Comparison of ENCODE assay signal across 18 cellular contexts in the genomic region with DNA sequence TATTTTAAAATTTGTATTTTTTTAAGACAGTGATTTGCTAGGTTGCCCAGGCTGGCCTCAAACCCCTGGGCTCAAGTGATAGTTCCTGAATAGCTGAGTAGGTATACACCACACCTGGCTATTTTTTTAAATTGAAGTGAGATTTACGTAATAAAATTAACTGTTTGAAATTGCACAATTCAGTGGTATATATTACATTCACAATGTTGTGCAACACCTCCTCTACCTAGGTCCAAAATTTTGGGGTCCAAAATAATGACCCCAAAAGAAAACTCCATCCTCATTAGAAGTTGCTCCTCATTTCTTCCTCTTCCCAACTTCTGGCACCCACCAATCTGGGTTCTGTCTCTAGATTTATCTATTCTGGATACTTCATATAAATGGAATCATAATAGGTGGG. TPM values are rescaled to one million over a fixed set of nuclear protein-coding genes. Genes with fewer than 3 reads are reported as not detected.
A peak's percentile ranks its signal among the peaks of the same experiment; 100 is the strongest.
DNase-seq lines count a peak whose midpoint lies in the region; ATAC-seq and TF ChIP-seq lines count a peak whose summit lies in the region.
"Had no signal": no experiment of that assay in that cellular context is flagged by ENCODE, and none has a peak within 500 bp of the region (broad histone marks: within the 10 kb centered on the region; RNA-seq: fewer than 3 reads in every experiment).

No MANE protein-coding gene starts in this region.

- POLR2A ChIA-PET in CD4-positive, alpha-beta T cell (lab: Charles Lee) = no interaction called here
- POLR2A ChIA-PET in OCI-LY7 (lab: Charles Lee) (no interaction called here), RWPE1 (lab: Yijun Ruan, JAX; ENCODE audit: low non-redundant PET) (no interaction called here)
- POLR2A ChIA-PET in naive thymus-derived CD4-positive, alpha-beta T cell (lab: Charles Lee) = interaction anchor here (1.0 to 13.5 kb wide), 3 partner anchors 17 to 103 kb away, joined by 3 to 204 read pairs (median 6); a partner anchor contains a TSS
- POLR2A ChIA-PET in activated CD4-positive, alpha-beta memory T cell treated with anti-CD3 and anti-CD28 coated beads, Interleukin-2, amount 10 ng/mL, durations not matched to agents 7 days and 5 days (lab: Charles Lee) = no interaction called here

- no peaks in the 10 kb centered on the region for H3K27me3 ChIP-seq in CD4-positive, alpha-beta T cell (ENCODE audit: control insufficient read depth, insufficient read depth, low read length)
- no peaks in the 10 kb centered on the region for H3K27me3 ChIP-seq in naive thymus-derived CD4-positive, alpha-beta T cell (ENCODE audit: control insufficient read depth in 2 of 2, insufficient read depth in 2 of 2, low read length in 2 of 2)
- H3K27me3 ChIP-seq in sigmoid colon = no peaks in the 10 kb centered on the region

- peak overlapping the region; percentile 8 for H3K27ac Mint-ChIP-seq in CD4-positive, alpha-beta T cell
- peak overlapping the region in 5 of 9 donors; percentile 2 to 71 (median 37) for H3K27ac Mint-ChIP-seq in naive thymus-derived CD4-positive, alpha-beta T cell
- peak overlapping the region; percentile 10 for H3K27ac Mint-ChIP-seq in type B pancreatic cell
- no peak overlapping the region for H3K27ac Mint-ChIP-seq in activated CD4-positive, alpha-beta memory T cell treated with anti-CD3 and anti-CD28 coated beads, Interleukin-2, amount 10 ng/mL, durations not matched to agents 7 days and 5 days
- H3K27ac Mint-ChIP-seq: CD14-positive monocyte; CD8-positive, alpha-beta T cell; H9 had no signal

- H3K79me2 ChIP-seq in OCI-LY7 (ENCODE audit: insufficient read depth, low read depth, low read length) = peaks cover 18% of the 10 kb centered on the region

- H3K4me2 ChIP-seq in OCI-LY7 (ENCODE audit: low read length) = no peak overlapping the region

- H3K9me3 Mint-ChIP-seq in CD4-positive, alpha-beta T cell = no peaks in the 10 kb centered on the region
- peaks cover 0 to 5% (median 0%) of the 10 kb centered on the region in 11 donors for H3K9me3 Mint-ChIP-seq in naive thymus-derived CD4-positive, alpha-beta T cell
- peaks cover 4% of the 10 kb centered on the region for H3K9me3 Mint-ChIP-seq in type B pancreatic cell
- H3K9me3 Mint-ChIP-seq in activated CD4-positive, alpha-beta memory T cell treated with anti-CD3 and anti-CD28 coated beads, Interleukin-2, amount 10 ng/mL, durations not matched to agents 7 days and 5 days = peaks cover 4% of the 10 kb centered on the region
- H3K9me3 Mint-ChIP-seq: CD8-positive, alpha-beta T cell had no signal

- H3K9me3 ChIP-seq in CD4-positive, alpha-beta T cell (ENCODE audit: control insufficient read depth, low read length) = no peaks in the 10 kb centered on the region
- no peaks in the 10 kb centered on the region; the same call in 1 of the 2 replicates for H3K9me3 ChIP-seq in OCI-LY7 (ENCODE audit: low read length)
- no peaks in the 10 kb centered on the region for H3K9me3 ChIP-seq in naive thymus-derived CD4-positive, alpha-beta T cell (ENCODE audit: control insufficient read depth in 2 of 3, low read length in 3 of 3)
- H3K9me3 ChIP-seq in sigmoid colon = no peaks in the 10 kb centered on the region

- TF ChIP-seq POLR2A in sigmoid colon (IDR thresholded peaks at IDR 0.05) = no peak

- peaks cover 41% of the 10 kb centered on the region for H3K4me1 Mint-ChIP-seq in CD4-positive, alpha-beta T cell (ENCODE audit: low read depth)
- peaks cover 28 to 43% (median 41%) of the 10 kb centered on the region in 7 donors for H3K4me1 Mint-ChIP-seq in naive thymus-derived CD4-positive, alpha-beta T cell
- H3K4me1 Mint-ChIP-seq in type B pancreatic cell (ENCODE audit: unreplicated experiment) = peaks cover 22% of the 10 kb centered on the region
- peaks cover 41% of the 10 kb centered on the region for H3K4me1 Mint-ChIP-seq in activated CD4-positive, alpha-beta memory T cell treated with anti-CD3 and anti-CD28 coated beads, Interleukin-2, amount 10 ng/mL, durations not matched to agents 7 days and 5 days

- H3K27me3 Mint-ChIP-seq in CD4-positive, alpha-beta T cell = no peaks in the 10 kb centered on the region
- H3K27me3 Mint-ChIP-seq in naive thymus-derived CD4-positive, alpha-beta T cell = peaks cover 0 to 5% (median 0%) of the 10 kb centered on the region in 5 donors
- peaks cover 14% of the 10 kb centered on the region for H3K27me3 Mint-ChIP-seq in type B pancreatic cell
- no peaks in the 10 kb centered on the region for H3K27me3 Mint-ChIP-seq in activated CD4-positive, alpha-beta memory T cell treated with anti-CD3 and anti-CD28 coated beads, Interleukin-2, amount 10 ng/mL, durations not matched to agents 7 days and 5 days

- peak overlapping the region; percentile 39; the same call in 1 of the 2 replicates for H2AFZ ChIP-seq in OCI-LY7 (ENCODE audit: low read length)

- no peak overlapping the region for H3K27ac ChIP-seq in CD4-positive, alpha-beta T cell (ENCODE audit: low read depth, low read length)
- H3K27ac ChIP-seq in OCI-LY7 (ENCODE audit: low read depth, low read length, poor library complexity, severe bottlenecking) = no peak overlapping the region
- no peak overlapping the region for H3K27ac ChIP-seq in naive thymus-derived CD4-positive, alpha-beta T cell (ENCODE audit: low read depth, low read length)
- no peak overlapping the region for H3K27ac ChIP-seq in sigmoid colon
- no peak overlapping the region for H3K27ac ChIP-seq in RWPE1

- WGBS in sigmoid colon, 2 donors = 39 to 89% methylated on average over 1 of the region's 1 CpG

- H3K4me3 Mint-ChIP-seq in CD4-positive, alpha-beta T cell = peak overlapping the region; percentile 50
- peak overlapping the region in 1 of 10 donors; percentile 1 for H3K4me3 Mint-ChIP-seq in naive thymus-derived CD4-positive, alpha-beta T cell
- peak overlapping the region; percentile 48 for H3K4me3 Mint-ChIP-seq in type B pancreatic cell
- H3K4me3 Mint-ChIP-seq in activated CD4-positive, alpha-beta memory T cell treated with anti-CD3 and anti-CD28 coated beads, Interleukin-2, amount 10 ng/mL, durations not matched to agents 7 days and 5 days = no peak overlapping the region
- H3K4me3 Mint-ChIP-seq: CD14-positive monocyte; CD8-positive, alpha-beta T cell; H9 had no signal

- no peak for ATAC-seq in CD4-positive, alpha-beta T cell (ENCODE audit: poor library complexity)
- no peak for ATAC-seq in naive thymus-derived CD4-positive, alpha-beta T cell
- ATAC-seq: CD8-positive, alpha-beta T cell had no signal

- no TSS peak for BruUV-seq in OCI-LY7 (replicated peaks; lab: Mats Ljungman, UMichigan)

- TF ChIP-seq CTCF in CD4-positive, alpha-beta T cell (IDR thresholded peaks at IDR 0.05) = no peak
- TF ChIP-seq CTCF in OCI-LY7 (conservative IDR thresholded peaks at IDR 0.05; ENCODE audit: low read length) = no peak
- no peak for TF ChIP-seq CTCF in type B pancreatic cell (conservative IDR thresholded peaks at IDR 0.05)
- TF ChIP-seq CTCF in sigmoid colon (IDR thresholded peaks at IDR 0.05) = no peak
- TF ChIP-seq CTCF in RWPE1 (conservative IDR thresholded peaks at IDR 0.05; ENCODE audit: low read depth) = no peak

- intact Hi-C loops in CD4-positive, alpha-beta T cell (cut with DNase I, micrococcal nuclease) = loop anchor here (10.0 kb wide), 2 partner anchors 221 to 299 kb away; a partner anchor contains a TSS
- intact Hi-C loops in OCI-LY7 (cut with micrococcal nuclease; ENCODE audit: unreplicated experiment) (no loop called here), sigmoid colon (cut with DNase I) (no loop called here)
- intact Hi-C loops in naive thymus-derived CD4-positive, alpha-beta T cell (cut with micrococcal nuclease) = loop anchor here (5.0 to 10.0 kb wide), 2 partner anchors 241 to 418 kb away; a partner anchor contains a TSS

- peaks cover 6% of the 10 kb centered on the region; the same call in 1 of the 2 replicates for H3K36me3 ChIP-seq in OCI-LY7 (ENCODE audit: insufficient read depth, low read length)
- peaks cover 0 to 3% (median 0%) of the 10 kb centered on the region in 3 experiments for H3K36me3 ChIP-seq in naive thymus-derived CD4-positive, alpha-beta T cell (ENCODE audit: control insufficient read depth in 2 of 3, insufficient read depth in 3 of 3, low read length in 3 of 3)
- no peaks in the 10 kb centered on the region for H3K36me3 ChIP-seq in sigmoid colon

- DNase-seq in CD4-positive, alpha-beta T cell = no peak
- DNase-seq in OCI-LY7 (ENCODE audit: low spot score) (no peak), type B pancreatic cell (ENCODE audit: extremely low spot score, unreplicated experiment) (no peak), sigmoid colon (no peak), RWPE1 (ENCODE audit: low spot score) (no peak)
- no peak for DNase-seq in naive thymus-derived CD4-positive, alpha-beta T cell
- no peak for DNase-seq in activated CD4-positive, alpha-beta memory T cell treated with anti-CD3 and anti-CD28 coated beads, Interleukin-2, amount 10 ng/mL, durations not matched to agents 7 days and 5 days
- DNase-seq: AML-193; Calu3; CD8-positive, alpha-beta T cell; DMS79 treated with DMSO at 0.1 percent for 48 hours; GF-D8; GOT3; H9; KBM-7 had no signal

- H3K4me3 ChIP-seq in OCI-LY7 (ENCODE audit: low read depth, low read length, poor library complexity, severe bottlenecking) (no peak overlapping the region), sigmoid colon (no peak overlapping the region)
- H3K4me3 ChIP-seq in naive thymus-derived CD4-positive, alpha-beta T cell (ENCODE audit: low read length) = no peak overlapping the region

- TF ChIP-seq EP300 in sigmoid colon (IDR thresholded peaks at IDR 0.05) = no peak

- no peaks in the 10 kb centered on the region for H3K9me2 ChIP-seq in OCI-LY7 (ENCODE audit: insufficient read depth, low read length)

- H3K36me3 Mint-ChIP-seq in CD4-positive, alpha-beta T cell (ENCODE audit: low read depth) = no peaks in the 10 kb centered on the region
- H3K36me3 Mint-ChIP-seq in naive thymus-derived CD4-positive, alpha-beta T cell = peaks cover 0 to 10% (median 0%) of the 10 kb centered on the region in 5 donors
- H3K36me3 Mint-ChIP-seq in type B pancreatic cell = peaks cover 9% of the 10 kb centered on the region
- H3K36me3 Mint-ChIP-seq in activated CD4-positive, alpha-beta memory T cell treated with anti-CD3 and anti-CD28 coated beads, Interleukin-2, amount 10 ng/mL, durations not matched to agents 7 days and 5 days (ENCODE audit: low read depth) = peaks cover 25% of the 10 kb centered on the region

- CTCF ChIA-PET in CD4-positive, alpha-beta T cell (lab: Charles Lee) = no interaction called here
- CTCF ChIA-PET in OCI-LY7 (lab: Charles Lee; ENCODE audit: unreplicated experiment) (no interaction called here), RWPE1 (lab: Yijun Ruan, JAX) (interaction anchor here (0.6 kb wide), 1 partner anchor 10 kb away, joined by 4 read pairs; no protein-coding TSS in a partner anchor)
- CTCF ChIA-PET in naive thymus-derived CD4-positive, alpha-beta T cell (lab: Charles Lee) = interaction anchor here (0.7 kb wide), 1 partner anchor 55 kb away, joined by 4 read pairs; no protein-coding TSS in a partner anchor
- CTCF ChIA-PET in activated CD4-positive, alpha-beta memory T cell treated with anti-CD3 and anti-CD28 coated beads, Interleukin-2, amount 10 ng/mL, durations not matched to agents 7 days and 5 days (lab: Charles Lee) = no interaction called here

- H3K4me1 ChIP-seq in OCI-LY7 (ENCODE audit: insufficient read depth, low read length, poor library complexity, severe bottlenecking) (peaks cover 32% of the 10 kb centered on the region), sigmoid colon (peaks cover 3 to 60% (median 37%) of the 10 kb centered on the region in 4 donors)
- H3K4me1 ChIP-seq in naive thymus-derived CD4-positive, alpha-beta T cell (ENCODE audit: control insufficient read depth in 2 of 2, insufficient read depth in 2 of 2, low read length in 2 of 2) = peaks cover 15 to 22% of the 10 kb centered on the region in 2 donors

- H4K20me1 ChIP-seq in OCI-LY7 (ENCODE audit: insufficient read depth, low read length) = peaks cover 7% of the 10 kb centered on the region

RNA-seq across cellular contexts. Expression of a gene that starts 3.0 kb away (rescaled TPM):
- 100 to 1,000 TPM; 102 to 111 TPM for total RNA-seq in CD4-positive, alpha-beta T cell
- total RNA-seq in OCI-LY7 (2014; rRNA removed; shearing (Covaris generic)) = 112 and 120 TPM in 2 replicates
- total RNA-seq in OCI-LY7 (2022) (127 and 136 TPM in 2 replicates), type B pancreatic cell (ENCODE audit: low replicate concordance) (64.8 and 67.3 TPM in 2 replicates), sigmoid colon (100 to 1,000 TPM in 2 of 4 donors, 10 to 100 TPM in 2; 79.7 to 122 (median 105) TPM)
- 100 to 1,000 TPM; 102 to 148 (median 109) TPM for total RNA-seq in naive thymus-derived CD4-positive, alpha-beta T cell
- 100 to 1,000 TPM in 1 of 2 donors, 10 to 100 TPM in 1; 61.5 to 112 TPM for polyA plus RNA-seq in naive thymus-derived CD4-positive, alpha-beta T cell
- 10 to 100 TPM; 44.4 to 95.9 (median 50.6) TPM for polyA plus RNA-seq in sigmoid colon
- 100 to 1,000 TPM; 150 to 152 TPM for total RNA-seq in activated CD4-positive, alpha-beta memory T cell treated with anti-CD3 and anti-CD28 coated beads, Interleukin-2, amount 10 ng/mL, durations not matched to agents 7 days and 5 days

RNA-seq across cellular contexts. Expression of a gene that starts 18.0 kb away (rescaled TPM):
- 10 to 100 TPM; 47.6 to 51.1 TPM for total RNA-seq in CD4-positive, alpha-beta T cell
- 32.4 and 43.0 TPM in 2 replicates for total RNA-seq in OCI-LY7 (2014; rRNA removed; shearing (Covaris generic))
- total RNA-seq in OCI-LY7 (2022) = 38.2 and 49.0 TPM in 2 replicates
- 10 to 100 TPM; 38.1 to 66.2 (median 55.8) TPM for total RNA-seq in naive thymus-derived CD4-positive, alpha-beta T cell
- polyA plus RNA-seq in naive thymus-derived CD4-positive, alpha-beta T cell = 10 to 100 TPM; 22.1 to 44.4 TPM
- 39.4 and 45.2 TPM in 2 replicates for total RNA-seq in type B pancreatic cell (ENCODE audit: low replicate concordance)
- 10 to 100 TPM; 31.0 to 65.8 (median 47.6) TPM for total RNA-seq in sigmoid colon
- 10 to 100 TPM in 2 of 3 donors, 1 to 10 TPM in 1; 7.9 to 30.7 (median 10.2) TPM for polyA plus RNA-seq in sigmoid colon
- total RNA-seq in activated CD4-positive, alpha-beta memory T cell treated with anti-CD3 and anti-CD28 coated beads, Interleukin-2, amount 10 ng/mL, durations not matched to agents 7 days and 5 days = 10 to 100 TPM; 38.9 to 43.8 TPM

RNA-seq across cellular contexts. Expression of a gene that starts 18.3 kb away (rescaled TPM):
- 10 to 100 TPM; 83.1 to 84.6 TPM for total RNA-seq in CD4-positive, alpha-beta T cell
- 32.6 and 42.7 TPM in 2 replicates for total RNA-seq in OCI-LY7 (2014; rRNA removed; shearing (Covaris generic))
- total RNA-seq in OCI-LY7 (2022) (80.0 and 105 TPM in 2 replicates), type B pancreatic cell (ENCODE audit: low replicate concordance) (112 and 113 TPM in 2 replicates), sigmoid colon (100 to 1,000 TPM in 3 of 4 donors, 10 to 100 TPM in 1; 94.2 to 161 (median 113) TPM)
- total RNA-seq in naive thymus-derived CD4-positive, alpha-beta T cell = 100 to 1,000 TPM in 3 of 5 experiments, 10 to 100 TPM in 2; 68.4 to 153 (median 105) TPM
- polyA plus RNA-seq in naive thymus-derived CD4-positive, alpha-beta T cell = 100 to 1,000 TPM; 153 to 162 TPM
- polyA plus RNA-seq in sigmoid colon = 100 to 1,000 TPM in 2 of 3 donors, 10 to 100 TPM in 1; 95.7 to 157 (median 130) TPM
- 100 to 1,000 TPM; 152 to 162 TPM for total RNA-seq in activated CD4-positive, alpha-beta memory T cell treated with anti-CD3 and anti-CD28 coated beads, Interleukin-2, amount 10 ng/mL, durations not matched to agents 7 days and 5 days

RNA-seq across cellular contexts. Expression of a gene that starts 28.0 kb away (rescaled TPM):
- not detected for total RNA-seq in CD4-positive, alpha-beta T cell
- not detected in 2 replicates for total RNA-seq in OCI-LY7 (2014; rRNA removed; shearing (Covaris generic))
- total RNA-seq in OCI-LY7 (2022) (not detected in 2 replicates), type B pancreatic cell (ENCODE audit: low replicate concordance) (not detected in 2 replicates), sigmoid colon (not detected)
- 1 to 10 TPM in 2 of 5 experiments, not detected in 3; 4.2 to 5.3 TPM for total RNA-seq in naive thymus-derived CD4-positive, alpha-beta T cell
- not detected for polyA plus RNA-seq in naive thymus-derived CD4-positive, alpha-beta T cell
- not detected for polyA plus RNA-seq in sigmoid colon
- not detected for total RNA-seq in activated CD4-positive, alpha-beta memory T cell treated with anti-CD3 and anti-CD28 coated beads, Interleukin-2, amount 10 ng/mL, durations not matched to agents 7 days and 5 days
- total RNA-seq: Calu3; CD8-positive, alpha-beta T cell; H9; HT-29 had no signal
- polyA plus RNA-seq: BJ, CD14-positive monocyte had no signal

RNA-seq across cellular contexts. Expression of a gene that starts 36.2 kb away (rescaled TPM):
- total RNA-seq in CD4-positive, alpha-beta T cell = not detected
- not detected in 2 replicates for total RNA-seq in OCI-LY7 (2014; rRNA removed; shearing (Covaris generic))
- total RNA-seq in OCI-LY7 (2022) = not detected in 2 replicates
- total RNA-seq in naive thymus-derived CD4-positive, alpha-beta T cell = not detected
- polyA plus RNA-seq in naive thymus-derived CD4-positive, alpha-beta T cell = not detected
- total RNA-seq in type B pancreatic cell (ENCODE audit: low replicate concordance) = not detected in 2 replicates
- not detected for total RNA-seq in sigmoid colon
- not detected for polyA plus RNA-seq in sigmoid colon
- not detected for total RNA-seq in activated CD4-positive, alpha-beta memory T cell treated with anti-CD3 and anti-CD28 coated beads, Interleukin-2, amount 10 ng/mL, durations not matched to agents 7 days and 5 days
- total RNA-seq: Calu3; CD8-positive, alpha-beta T cell; HT-29 had no signal
- polyA plus RNA-seq: BJ, CD14-positive monocyte had no signal

Comparison
In these comparisons a context has a peak if more than half of its experiments do, and no peak if none do; other contexts are left out.
1. CTCF ChIA-PET loops: an anchor here in naive thymus-derived CD4-positive, alpha-beta T cell (0.7 kb wide) and RWPE1 (0.6 kb wide); none called in CD4-positive, alpha-beta T cell, OCI-LY7 and activated CD4-positive, alpha-beta memory T cell treated with anti-CD3 and anti-CD28 coated beads, Interleukin-2, amount 10 ng/mL, durations not matched to agents 7 days and 5 days.
2. intact Hi-C loops: an anchor here in CD4-positive, alpha-beta T cell (10.0 kb wide) and naive thymus-derived CD4-positive, alpha-beta T cell (5.0 to 10.0 kb wide); none called in OCI-LY7 and sigmoid colon.